In the genomic region with DNA sequence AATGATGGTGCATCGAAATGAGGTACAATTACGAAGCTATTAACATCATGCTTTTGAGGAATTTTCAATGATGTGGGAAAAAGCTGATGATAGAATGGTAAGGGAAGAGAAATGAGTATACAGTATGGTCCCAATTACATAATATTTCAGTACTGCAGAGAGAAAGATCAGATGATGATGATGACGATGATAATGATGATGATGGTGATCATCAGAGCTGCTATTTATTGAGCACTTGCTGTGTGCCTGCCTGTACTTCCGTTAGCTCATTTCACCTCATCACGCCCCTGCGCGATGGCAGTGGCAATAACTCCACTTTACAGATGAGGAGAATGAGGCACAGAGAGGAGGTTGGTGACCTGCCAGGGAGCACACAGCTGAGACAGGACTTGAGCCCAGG, we compare ENCODE assay signal across 28 cellular contexts.
"Had no signal": no experiment of that assay in that cellular context is flagged by ENCODE, and none has a peak within 500 bp of the region (broad histone marks: within the 10 kb centered on the region; RNA-seq: fewer than 3 reads in every experiment).

No MANE protein-coding gene starts in this region.

- H3K9me3 ChIP-seq: ovary, psoas muscle, spleen, suprapubic skin, testis, tibial artery, transverse colon, upper lobe of right lung, uterus had no signal

- H3K4me2 ChIP-seq: smooth muscle cell had no signal

- H3K27ac ChIP-seq: ovary, parathyroid adenoma, psoas muscle, skin epidermis, spleen, suprapubic skin, testis, tibial artery, transverse colon, upper lobe of right lung, uterus had no signal

- ATAC-seq: naive thymus-derived CD8-positive, alpha-beta T cell; natural killer cell treated with Interleukin-12 subunit alpha and Interleukin-12 subunit beta and Interleukin-15 and Interleukin-18, amount 100 ng/mL, for 72 hours; psoas muscle; right cardiac atrium; sciatic nerve; stimulated activated memory B cell treated with anti-CD40 and anti-IgM and Interleukin-4, amounts not matched to agents 10 μg/mL and 1 μg/mL and 100 μg/mL, for 72 hours; stimulated activated naive CD8-positive, alpha-beta T cell treated with anti-CD3 and anti-CD28 coated beads, Interleukin-15, amount 100 ng/mL, for 72 hours; stimulated activated naive CD8-positive, alpha-beta T cell treated with anti-CD3 and anti-CD28 coated beads, Interleukin-15, Interleukin-2, amounts not matched to agents 100 U/mL and 50 U/mL, for 24 hours; upper lobe of right lung had no signal

- H3K27me3 ChIP-seq: ovary, testis, uterus had no signal

- H3K4me3 ChIP-seq: ovary, psoas muscle, skin epidermis, smooth muscle cell, spleen, suprapubic skin, testis, tibial artery, transverse colon, upper lobe of right lung, uterus had no signal

- H3K9ac ChIP-seq: parathyroid adenoma had no signal

- H2AFZ ChIP-seq: parathyroid adenoma had no signal

- H3K4me1 ChIP-seq: parathyroid adenoma, psoas muscle, spleen, suprapubic skin, testis, tibial artery, transverse colon, upper lobe of right lung had no signal

- H3K79me2 ChIP-seq: parathyroid adenoma had no signal

- H3K36me3 ChIP-seq: ovary, spleen, suprapubic skin, tibial artery, transverse colon, upper lobe of right lung, uterus had no signal

- DNase-seq: naive thymus-derived CD8-positive, alpha-beta T cell; nephron progenitor cell; occipital lobe; ovary; spleen; stimulated activated CD4-positive, alpha-beta T cell treated with anti-CD3 and anti-CD28 coated beads, Interleukin-12 subunit alpha, Interleukin-12 subunit beta, amount 100 ng/mL, for 4 hours; stimulated activated CD4-positive, alpha-beta T cell treated with anti-CD3 and anti-CD28 coated beads, Interleukin-1b, Interleukin-23, amount 100 ng/mL, for 48 hours; stimulated activated CD4-positive, alpha-beta T cell treated with anti-CD3 and anti-CD28 coated beads, Interleukin-4, amount 100 ng/mL, for 1 hour; stimulated activated CD4-positive, alpha-beta T cell treated with anti-CD3 and anti-CD28 coated beads, Interleukin-4, amount 100 ng/mL, for 4 hours; stimulated activated CD8-positive, alpha-beta memory T cell treated with anti-CD3 and anti-CD28 coated beads, Interleukin-4, amount 100 ng/mL, for 48 hours; stimulated activated naive CD4-positive, alpha-beta T cell; stimulated activated naive CD8-positive, alpha-beta T cell treated with anti-CD3 and anti-CD28 coated beads, Interleukin-15, amount 100 ng/mL, for 72 hours; stimulated activated naive CD8-positive, alpha-beta T cell treated with anti-CD3 and anti-CD28 coated beads, Interleukin-15, Interleukin-2, amounts not matched to agents 100 U/mL and 50 U/mL, for 24 hours; substantia nigra; testis; tibial artery; transverse colon; upper lobe of right lung; uterus had no signal
